Comparison of ENCODE assay signal across 19 cellular contexts in the genomic region with DNA sequence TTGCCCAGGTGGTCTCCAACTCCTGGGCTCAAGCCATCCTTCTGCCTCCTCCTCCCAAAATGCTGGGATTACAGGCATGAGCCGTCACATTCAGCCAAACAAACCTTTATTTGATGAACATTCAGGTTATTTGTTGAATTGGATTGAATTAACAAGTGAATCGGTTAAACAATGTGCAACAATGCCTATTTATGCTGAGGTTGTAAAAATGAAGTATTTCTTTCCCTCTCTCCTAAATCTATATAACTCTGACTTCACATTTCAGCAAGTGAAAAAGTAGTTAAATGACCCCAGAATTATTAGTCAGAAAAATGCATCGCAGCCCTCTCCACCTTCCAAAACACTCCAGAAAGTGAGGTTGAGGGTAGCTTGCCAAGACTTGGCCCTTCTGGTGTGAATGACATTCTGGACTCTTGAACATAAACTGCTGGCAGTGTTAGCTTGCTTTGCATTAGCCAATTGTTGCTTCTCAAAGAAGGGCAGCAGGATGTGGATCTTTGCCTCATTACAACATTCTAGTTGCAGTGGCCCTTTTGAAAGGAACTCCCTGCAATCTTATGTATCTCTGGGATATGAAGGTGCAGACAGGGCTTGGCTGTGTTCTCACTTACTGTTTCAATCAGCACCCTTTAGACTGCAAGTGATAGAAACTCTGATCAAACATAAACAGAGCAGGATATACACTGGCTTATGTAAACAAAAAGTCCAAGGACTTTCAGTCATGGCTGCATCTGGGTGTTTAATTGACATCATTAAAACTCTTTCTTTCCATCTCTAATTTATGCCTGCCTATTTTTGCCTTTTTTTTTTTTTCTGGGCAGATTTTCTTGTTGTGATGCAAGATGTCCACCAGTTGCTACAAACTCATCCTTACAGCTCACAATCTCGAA. TPM values are rescaled to one million over a fixed set of nuclear protein-coding genes. Genes with fewer than 3 reads are reported as not detected.
DNase-seq lines count a peak whose midpoint lies in the region; ATAC-seq and TF ChIP-seq lines count a peak whose summit lies in the region.
"Had no signal": no experiment of that assay in that cellular context is flagged by ENCODE, and none has a peak within 500 bp of the region (broad histone marks: within the 10 kb centered on the region; RNA-seq: fewer than 3 reads in every experiment).

No MANE protein-coding gene starts in this region.

- peaks cover 10% of the 10 kb centered on the region for H3K4me1 Mint-ChIP-seq in brain
- H3K4me1 Mint-ChIP-seq: activated B cell treated with CpG ODN at 0.5 μM for 24 hours; activated naive CD8-positive, alpha-beta T cell treated with anti-CD3 and anti-CD28 coated beads, Interleukin-2, amount 50 U/mL, for 24 hours; T-helper 17 cell had no signal

- H3K27me3 ChIP-seq in lower lobe of right lung (ENCODE audit: low read depth) = no peaks in the 10 kb centered on the region

- H3K9me3 ChIP-seq in lower lobe of right lung = no peaks in the 10 kb centered on the region
- H3K9me3 ChIP-seq: left ventricle myocardium inferior had no signal

- DNase-seq in COR-L47 (lab: John Stamatoyannopoulos, UW) (peak; percentile 28), NCI-H2029 treated with DMSO at 0.1 percent for 48 hours (lab: John Stamatoyannopoulos, UW) (peak; percentile 96), lower lobe of right lung (no peak), AG08395 (ENCODE audit: low spot score) (no peak)
- DNase-seq in activated T-cell treated with anti-CD3 and anti-CD28 coated beads, Interleukin-2, amount 50 U/mL, for 48 hours = no peak
- DNase-seq: activated B cell treated with CpG ODN at 0.5 μM for 24 hours; activated CD8-positive, alpha-beta T cell treated with anti-CD3 and anti-CD28 coated beads, Interleukin-2, amount 10 ng/mL, durations not matched to agents 7 days and 5 days; activated naive CD8-positive, alpha-beta T cell treated with anti-CD3 and anti-CD28 coated beads, Interleukin-2, amount 50 U/mL, for 24 hours; foreskin melanocyte; left ventricle myocardium inferior; NCI-H187 treated with DMSO at 0.1 percent for 48 hours; SHP77 treated with DMSO at 0.1 percent for 48 hours; stimulated activated CD4-positive, alpha-beta T cell treated with anti-CD3 and anti-CD28 coated beads, Interleukin-4, amount 100 ng/mL, for 1 hour; T-helper 17 cell had no signal

- TF ChIP-seq CTCF in brain (conservative IDR thresholded peaks at IDR 0.05) (no peak), lower lobe of right lung (IDR thresholded peaks at IDR 0.05) (no peak)

- peaks cover 0 to 2% (median 0%) of the 10 kb centered on the region in 5 experiments for H3K9me3 Mint-ChIP-seq in brain
- H3K9me3 Mint-ChIP-seq: activated B cell treated with CpG ODN at 0.5 μM for 24 hours; activated naive CD8-positive, alpha-beta T cell treated with anti-CD3 and anti-CD28 coated beads, Interleukin-2, amount 50 U/mL, for 24 hours had no signal

- H3K36me3 ChIP-seq in lower lobe of right lung = no peaks in the 10 kb centered on the region
- H3K36me3 ChIP-seq: left ventricle myocardium inferior had no signal

- no peak for TF ChIP-seq POLR2A in GM18505 (IDR thresholded peaks at IDR 0.05; ENCODE audit: borderline replicate concordance, extremely low read depth, insufficient read depth, insufficient read length)

- peaks cover 3% of the 10 kb centered on the region for H3K27me3 Mint-ChIP-seq in brain
- H3K27me3 Mint-ChIP-seq: activated B cell treated with CpG ODN at 0.5 μM for 24 hours had no signal

- no peak overlapping the region for H3K4me3 ChIP-seq in lower lobe of right lung
- H3K4me3 ChIP-seq: left ventricle myocardium inferior had no signal

- no peaks in the 10 kb centered on the region for H3K4me1 ChIP-seq in lower lobe of right lung
- H3K4me1 ChIP-seq: parathyroid adenoma had no signal

- ATAC-seq in lower lobe of right lung (peak; percentile 54 to 66), GM18511 (IDR thresholded peaks at IDR 0.05; ENCODE audit: unreplicated experiment) (no peak), GM18505 (IDR thresholded peaks at IDR 0.05; ENCODE audit: unreplicated experiment) (no peak)
- ATAC-seq: activated CD8-positive, alpha-beta T cell treated with anti-CD3 and anti-CD28 coated beads, Interleukin-2, amount 10 ng/mL, durations not matched to agents 7 days and 5 days; activated naive CD8-positive, alpha-beta T cell treated with anti-CD3 and anti-CD28 coated beads, Interleukin-2, amount 50 U/mL, for 24 hours; T-helper 17 cell had no signal

- no peaks in the 10 kb centered on the region for H3K36me3 Mint-ChIP-seq in brain

- peak overlapping the region in 1 of 5 experiments; percentile 60 for H3K4me3 Mint-ChIP-seq in brain
- H3K4me3 Mint-ChIP-seq: activated B cell treated with CpG ODN at 0.5 μM for 24 hours; activated CD8-positive, alpha-beta T cell treated with anti-CD3 and anti-CD28 coated beads, Interleukin-2, amount 10 ng/mL, durations not matched to agents 7 days and 5 days; activated naive CD8-positive, alpha-beta T cell treated with anti-CD3 and anti-CD28 coated beads, Interleukin-2, amount 50 U/mL, for 24 hours; T-helper 17 cell had no signal

- H3K27ac Mint-ChIP-seq in brain = peak overlapping the region in 4 of 5 experiments; percentile 55 to 68 (median 60)
- H3K27ac Mint-ChIP-seq: activated B cell treated with CpG ODN at 0.5 μM for 24 hours; activated CD8-positive, alpha-beta T cell treated with anti-CD3 and anti-CD28 coated beads, Interleukin-2, amount 10 ng/mL, durations not matched to agents 7 days and 5 days; activated naive CD8-positive, alpha-beta T cell treated with anti-CD3 and anti-CD28 coated beads, Interleukin-2, amount 50 U/mL, for 24 hours; T-helper 17 cell had no signal

- H3K27ac ChIP-seq in lower lobe of right lung = no peak overlapping the region
- H3K27ac ChIP-seq: left ventricle myocardium inferior, parathyroid adenoma had no signal

- intact Hi-C loops in lower lobe of right lung (cut with DNase I) = no loop called here

RNA-seq across cellular contexts. Expression of a gene that starts 22.4 kb away (rescaled TPM):
- polyA plus RNA-seq in brain (ENCODE audit: insufficient read depth, low read depth, low replicate concordance) = not detected
- total RNA-seq in lower lobe of right lung = 2.1 TPM
- total RNA-seq: activated B cell treated with CpG ODN at 0.5 μM for 24 hours; activated CD8-positive, alpha-beta T cell treated with anti-CD3 and anti-CD28 coated beads, Interleukin-2, amount 10 ng/mL, durations not matched to agents 7 days and 5 days; skeletal muscle tissue had no signal

Comparison
In these comparisons a context has a peak if more than half of its experiments do, and no peak if none do; other contexts are left out.
1. DNase-seq: peak in COR-L47 (single experiment) and NCI-H2029 treated with DMSO at 0.1 percent for 48 hours (single experiment); none in lower lobe of right lung (single experiment), activated T-cell treated with anti-CD3 and anti-CD28 coated beads, Interleukin-2, amount 50 U/mL, for 48 hours (0 of 2) and AG08395 (single experiment).
2. ATAC-seq: peak in lower lobe of right lung (2 of 2); none in GM18511 (single experiment) and GM18505 (single experiment).